ENCODE assay signal across 8 cellular contexts in the genomic region with DNA sequence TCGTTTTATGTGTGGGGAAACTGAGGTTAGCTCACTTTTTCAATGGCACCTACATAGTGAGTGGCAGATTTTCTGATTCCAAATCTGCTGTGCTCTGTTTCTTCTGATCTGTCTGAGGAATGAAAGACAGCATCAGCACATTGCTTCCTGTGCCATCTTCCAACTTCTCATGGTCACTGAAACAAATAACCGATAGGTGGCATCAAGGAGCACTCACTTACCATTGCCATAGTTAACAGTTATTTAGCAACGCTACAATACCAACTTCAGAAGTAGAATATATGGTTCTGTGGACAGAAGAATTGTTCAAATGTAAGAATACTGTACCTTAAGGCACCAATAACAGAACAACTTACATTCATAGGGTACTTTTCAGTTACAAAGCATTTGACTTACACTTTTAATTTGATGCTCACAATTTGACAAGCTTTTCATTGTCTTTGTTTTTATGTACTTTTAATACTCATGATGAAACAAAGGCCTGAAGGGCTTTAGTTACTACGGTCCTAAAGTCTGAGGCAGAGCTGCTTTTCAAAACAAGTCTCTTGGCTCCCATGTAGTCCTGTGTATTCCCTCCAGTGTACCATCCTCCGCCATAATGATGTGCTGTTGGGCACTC.
DNase-seq lines count a peak whose midpoint lies in the region; ATAC-seq and TF ChIP-seq lines count a peak whose summit lies in the region.

No MANE protein-coding gene starts in this region.

- no peaks in the 10 kb centered on the region for H3K9me3 Mint-ChIP-seq in activated naive CD8-positive, alpha-beta T cell treated with anti-CD3 and anti-CD28 coated beads, Interleukin-2, amount 50 U/mL, for 24 hours

- intact Hi-C loops in Right ventricle myocardium inferior (cut with DNase I) = loop anchor here (5.0 kb wide), 3 partner anchors 396 to 801 kb away; no protein-coding TSS in a partner anchor
- intact Hi-C loops in cardiac septum (cut with DNase I) = loop anchor here (2.0 to 5.0 kb wide), 2 partner anchors 406 to 661 kb away; no protein-coding TSS in a partner anchor
- intact Hi-C loops in sigmoid colon (cut with DNase I) = loop anchor here (5.0 kb wide), 1 partner anchor 666 kb away; no protein-coding TSS in a partner anchor

- no peaks in the 10 kb centered on the region for H3K27me3 Mint-ChIP-seq in activated naive CD8-positive, alpha-beta T cell treated with anti-CD3 and anti-CD28 coated beads, Interleukin-2, amount 50 U/mL, for 24 hours

- no peaks in the 10 kb centered on the region for H3K27me3 ChIP-seq in sigmoid colon

- H3K36me3 Mint-ChIP-seq in activated naive CD8-positive, alpha-beta T cell treated with anti-CD3 and anti-CD28 coated beads, Interleukin-2, amount 50 U/mL, for 24 hours (ENCODE audit: low read depth) = peaks cover 4% of the 10 kb centered on the region

- H3K4me3 Mint-ChIP-seq in activated naive CD8-positive, alpha-beta T cell treated with anti-CD3 and anti-CD28 coated beads, Interleukin-2, amount 50 U/mL, for 24 hours = no peak overlapping the region

- ATAC-seq in Right ventricle myocardium inferior (peak; percentile 28), HG03280 (IDR thresholded peaks at IDR 0.05; ENCODE audit: unreplicated experiment) (peak; percentile 74), HG03139 (IDR thresholded peaks at IDR 0.05; ENCODE audit: unreplicated experiment) (no peak)
- no peak for ATAC-seq in activated naive CD8-positive, alpha-beta T cell treated with anti-CD3 and anti-CD28 coated beads, Interleukin-2, amount 50 U/mL, for 24 hours

- peaks cover 0 to 4% (median 0%) of the 10 kb centered on the region in 4 donors for H3K4me1 ChIP-seq in sigmoid colon

- no peaks in the 10 kb centered on the region for H3K4me1 Mint-ChIP-seq in activated naive CD8-positive, alpha-beta T cell treated with anti-CD3 and anti-CD28 coated beads, Interleukin-2, amount 50 U/mL, for 24 hours

- peak; percentile 27 to 60 (median 48) for TF ChIP-seq CTCF in sigmoid colon (IDR thresholded peaks at IDR 0.05)

- H3K9me3 ChIP-seq in sigmoid colon = no peaks in the 10 kb centered on the region

- H3K27ac Mint-ChIP-seq in activated naive CD8-positive, alpha-beta T cell treated with anti-CD3 and anti-CD28 coated beads, Interleukin-2, amount 50 U/mL, for 24 hours = no peak overlapping the region

- H3K36me3 ChIP-seq in sigmoid colon = no peaks in the 10 kb centered on the region

- H3K27ac ChIP-seq in sigmoid colon = no peak overlapping the region

- DNase-seq in Right ventricle myocardium inferior (ENCODE audit: missing footprints) (no peak), cardiac septum (ENCODE audit: low spot score) (no peak), SW480 (ENCODE audit: low spot score) (peak; percentile 33), globus pallidus (ENCODE audit: low spot score) (peak; percentile 62), sigmoid colon (no peak)
- no peak for DNase-seq in activated naive CD8-positive, alpha-beta T cell treated with anti-CD3 and anti-CD28 coated beads, Interleukin-2, amount 50 U/mL, for 24 hours

- 42 to 69% methylated on average over 5 of the region's 5 CpGs for WGBS in sigmoid colon, 2 donors

- TF ChIP-seq EP300 in sigmoid colon (IDR thresholded peaks at IDR 0.05) = no peak

- no peak for TF ChIP-seq POLR2A in sigmoid colon (IDR thresholded peaks at IDR 0.05)

- no peak overlapping the region for H3K4me3 ChIP-seq in sigmoid colon

Comparison
In these comparisons a context has a peak if more than half of its experiments do, and no peak if none do; other contexts are left out.
1. ATAC-seq: peak in Right ventricle myocardium inferior (single experiment) and HG03280 (single experiment); none in HG03139 (single experiment) and activated naive CD8-positive, alpha-beta T cell treated with anti-CD3 and anti-CD28 coated beads, Interleukin-2, amount 50 U/mL, for 24 hours (single experiment).
2. DNase-seq: peak in SW480 (single experiment) and globus pallidus (single experiment); none in Right ventricle myocardium inferior (single experiment), cardiac septum (single experiment), sigmoid colon (single experiment) and activated naive CD8-positive, alpha-beta T cell treated with anti-CD3 and anti-CD28 coated beads, Interleukin-2, amount 50 U/mL, for 24 hours (single experiment).